Comparison of ENCODE assay signal across 22 cellular contexts in the genomic region with DNA sequence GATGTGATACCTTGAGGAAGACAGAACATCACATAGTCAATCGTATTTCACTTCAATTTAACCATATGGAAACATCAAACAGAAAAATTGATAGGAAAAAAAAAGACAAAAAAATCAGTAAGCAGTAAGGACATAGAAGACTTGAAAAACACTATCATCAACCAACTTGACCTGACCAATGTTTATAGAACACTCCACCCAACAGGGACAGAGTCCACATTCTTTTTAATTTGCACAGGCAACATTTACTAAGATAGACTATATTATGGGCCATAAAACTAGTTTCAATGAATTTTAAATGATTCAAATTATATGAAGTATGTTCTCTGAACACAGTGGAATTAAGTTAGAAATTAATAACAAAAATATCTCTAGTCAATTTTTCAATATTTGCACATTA. TPM values are rescaled to one million over a fixed set of nuclear protein-coding genes. Genes with fewer than 3 reads are reported as not detected.
A peak's percentile ranks its signal among the peaks of the same experiment; 100 is the strongest.
DNase-seq lines count a peak whose midpoint lies in the region; ATAC-seq, FAIRE-seq and TF ChIP-seq lines count a peak whose summit lies in the region.
"Had no signal": no experiment of that assay in that cellular context is flagged by ENCODE, and none has a peak within 500 bp of the region (broad histone marks: within the 10 kb centered on the region; RNA-seq: fewer than 3 reads in every experiment).

No MANE protein-coding gene starts in this region.

- no peaks in the 10 kb centered on the region for H3K36me3 Mint-ChIP-seq in Calu3 (ENCODE audit: insufficient read depth, unreplicated experiment)
- H3K36me3 Mint-ChIP-seq: CD14-positive monocyte; CD4-positive, alpha-beta memory T cell had no signal

- no peaks in the 10 kb centered on the region for H3K9me3 ChIP-seq in kidney (ENCODE audit: control insufficient read depth in 1 of 2, low read length in 2 of 2)
- H3K9me3 ChIP-seq in pancreas, result peaks cover 0 to 5% (median 0%) of the 10 kb centered on the region in 4 donors
- H3K9me3 ChIP-seq in heart left ventricle, result peaks cover 0 to 18% (median 6%) of the 10 kb centered on the region in 12 donors
- H3K9me3 ChIP-seq: BLaER1 had no signal

- H3K27me3 Mint-ChIP-seq in Calu3 (ENCODE audit: unreplicated experiment), result no peaks in the 10 kb centered on the region

- ATAC-seq in pancreas (no peak), heart left ventricle (no peak)
- ATAC-seq: A549, K562 had no signal

- DNase-seq in H54 (ENCODE audit: insufficient read length, low spot score), result no peak
- DNase-seq in kidney, result no peak
- no peak for DNase-seq in pancreas
- no peak for DNase-seq in ACHN
- no peak for DNase-seq in activated gamma-delta T cell (lab: John Stamatoyannopoulos, UW)
- no peak for DNase-seq in Calu3
- no peak for DNase-seq in heart left ventricle
- DNase-seq: CD4-positive, alpha-beta memory T cell; DMS 273 treated with DMSO at 0.1 percent for 48 hours; DMS53; DND-41; EL; GM23248; HCEC 1CT; IMR-90 had no signal

- H3K27ac Mint-ChIP-seq in Calu3 (ENCODE audit: unreplicated experiment), result no peak overlapping the region
- H3K27ac Mint-ChIP-seq: CD14-positive monocyte had no signal

- TF ChIP-seq CTCF in kidney (IDR thresholded peaks at IDR 0.05; ENCODE audit: borderline replicate concordance, extremely low read depth, insufficient read depth), result no peak
- no peak for TF ChIP-seq CTCF in pancreas (IDR thresholded peaks at IDR 0.05)
- TF ChIP-seq CTCF in Calu3 (IDR thresholded peaks at IDR 0.05; ENCODE audit: unreplicated experiment), result no peak
- TF ChIP-seq CTCF in heart left ventricle (IDR thresholded peaks at IDR 0.05), result no peak

- in situ Hi-C loops in ACHN (cut with HindIII; ENCODE audit: low pct_ligation_motif_present, low pct_unique_long_range_greater_than_20kb, low sequenced_read_pairs), result no loop called here

- H3K9me3 Mint-ChIP-seq in Calu3 (ENCODE audit: low read depth, unreplicated experiment), result peaks cover 5% of the 10 kb centered on the region

- H3K27me3 ChIP-seq in pancreas (no peaks in the 10 kb centered on the region), heart left ventricle (no peaks in the 10 kb centered on the region)
- H3K27me3 ChIP-seq: BLaER1 had no signal

- H3K36me3 ChIP-seq in kidney (ENCODE audit: control insufficient read depth in 1 of 2, insufficient read depth in 2 of 2, low read length in 2 of 2) (no peaks in the 10 kb centered on the region), pancreas (no peaks in the 10 kb centered on the region), heart left ventricle (no peaks in the 10 kb centered on the region)
- H3K36me3 ChIP-seq: BLaER1 had no signal

- BruUV-seq in Calu3 (replicated peaks; lab: Mats Ljungman, UMichigan), result no TSS peak

- H3K4me1 Mint-ChIP-seq in Calu3 (ENCODE audit: low read depth, unreplicated experiment), result no peaks in the 10 kb centered on the region
- H3K4me1 Mint-ChIP-seq: CD14-positive monocyte; CD4-positive, alpha-beta memory T cell had no signal

- no peak for TF ChIP-seq POLR2A in H54 (IDR thresholded peaks at IDR 0.05; ENCODE audit: low read depth, low read length)
- TF ChIP-seq POLR2A in heart left ventricle (IDR thresholded peaks at IDR 0.05), result no peak

- H3K9ac ChIP-seq in kidney (ENCODE audit: low read length in 2 of 2), result no peak overlapping the region
- H3K9ac ChIP-seq: BLaER1, GM23248 had no signal

- intact Hi-C loops in kidney (cut with DNase I), result no loop called here
- intact Hi-C loops in pancreas (cut with DNase I), result no loop called here
- intact Hi-C loops in Calu3 (cut with micrococcal nuclease; ENCODE audit: unreplicated experiment), result loop anchor here (10.0 kb wide), 1 partner anchor 937 kb away; no protein-coding TSS in a partner anchor
- intact Hi-C loops in heart left ventricle (cut with DNase I), result no loop called here

- no peak overlapping the region for H3K4me3 Mint-ChIP-seq in Calu3 (ENCODE audit: low read depth, unreplicated experiment)
- H3K4me3 Mint-ChIP-seq: CD14-positive monocyte; CD4-positive, alpha-beta memory T cell had no signal

- H3K27ac ChIP-seq in kidney (ENCODE audit: low read depth in 2 of 2, low read length in 2 of 2) (no peak overlapping the region), pancreas (no peak overlapping the region), heart left ventricle (no peak overlapping the region)
- H3K27ac ChIP-seq: A549, BLaER1, GM23248 had no signal

- CTCF ChIA-PET in Calu3 (lab: Charles Lee), result interaction anchor here (1.0 kb wide), 1 partner anchor 13 kb away, joined by 3 read pairs; no protein-coding TSS in a partner anchor

- H3K4me3 ChIP-seq in kidney (ENCODE audit: low read length in 2 of 2), result no peak overlapping the region
- no peak overlapping the region for H3K4me3 ChIP-seq in pancreas
- no peak overlapping the region for H3K4me3 ChIP-seq in heart left ventricle
- H3K4me3 ChIP-seq: A549, BLaER1, GM23248, K562 had no signal

- no peaks in the 10 kb centered on the region for H3K4me1 ChIP-seq in kidney (ENCODE audit: control insufficient read depth in 1 of 2, insufficient read depth in 1 of 2, low read depth in 1 of 2, low read length in 2 of 2)
- H3K4me1 ChIP-seq in pancreas, result no peaks in the 10 kb centered on the region
- H3K4me1 ChIP-seq in heart left ventricle, result no peaks in the 10 kb centered on the region
- H3K4me1 ChIP-seq: A549, BLaER1 had no signal

- FAIRE-seq in H54 (lab: Jason Lieb, UNC) (peak; percentile 6), kidney (lab: Jason Lieb, UNC) (peak; percentile 8), pancreas (lab: Jason Lieb, UNC) (peak; percentile 32)
- FAIRE-seq: A549, GM12891, GM19239, HTR-8/SVneo, K562 had no signal

- WGBS in pancreas, 2 donors, result 77 to 88% methylated on average over 1 of the region's 1 CpG
- 90 to 98% (median 96%) methylated on average over 1 of the region's 1 CpG for WGBS in heart left ventricle, 4 donors

RNA-seq across cellular contexts. Expression of gene MACIR, which starts 20.8 kb away (rescaled TPM):
- total RNA-seq in kidney (7.1 TPM), pancreas (1 to 10 TPM; 2.4 to 8.0 (median 3.2) TPM), Calu3 (2022) (24.5 and 25.2 TPM in 2 replicates), heart left ventricle (1 to 10 TPM; 2.7 to 6.0 (median 4.6) TPM)
- polyA plus RNA-seq in kidney (ENCODE audit: insufficient read depth, low read depth, low replicate concordance) (7.4 TPM), pancreas (1 to 10 TPM; 3.0 to 6.8 TPM), heart left ventricle (1 to 10 TPM; 2.9 to 3.7 TPM)
